ENCODE assay signal across 10 cellular contexts in genomic region chr2:112156152-112156986, GRCh38. TPM values are rescaled to one million over a fixed set of nuclear protein-coding genes. Genes with fewer than 3 reads are reported as not detected.
DNase-seq lines count a peak whose midpoint lies in the region; ATAC-seq and TF ChIP-seq lines count a peak whose summit lies in the region.
"Had no signal": no experiment of that assay in that cellular context is flagged by ENCODE, and none has a peak within 500 bp of the region (broad histone marks: within the 10 kb centered on the region; RNA-seq: fewer than 3 reads in every experiment).

No MANE protein-coding gene starts in this region.

- intact Hi-C loops in CD4-positive, alpha-beta T cell (cut with DNase I, micrococcal nuclease) = loop anchor here in 1 of 2 experiments (5.0 kb wide), 1 partner anchor 34 kb away; no protein-coding TSS in a partner anchor
- intact Hi-C loops in MCF 10A (cut with micrococcal nuclease) = no loop called here

- H3K27me3 Mint-ChIP-seq in CD4-positive, alpha-beta T cell = no peaks in the 10 kb centered on the region
- H3K27me3 Mint-ChIP-seq in MCF 10A (ENCODE audit: insufficient read depth, unreplicated experiment) = no peaks in the 10 kb centered on the region

- H3K27ac ChIP-seq in CD4-positive, alpha-beta T cell (ENCODE audit: low read depth, low read length) = peak overlapping the region; percentile 46
- H3K27ac ChIP-seq in osteoblast (ENCODE audit: low read depth, low read length) = peak overlapping the region; percentile 86

- H4K20me1 ChIP-seq in osteoblast (ENCODE audit: insufficient read depth, low read length) = no peaks in the 10 kb centered on the region

- peaks cover 3% of the 10 kb centered on the region for H3K79me2 ChIP-seq in osteoblast (ENCODE audit: insufficient read depth, low read length)

- peak in 6 of 10 experiments; percentile 11 to 54 (median 32) for DNase-seq in CD4-positive, alpha-beta T cell
- DNase-seq in SW480 (ENCODE audit: low spot score) (peak; percentile 66), MCF 10A (ENCODE audit: unreplicated experiment) (peak; percentile 42), osteoblast (ENCODE audit: insufficient read length, low spot score, missing footprints) (peak; percentile 99), pons (ENCODE audit: low spot score) (no peak), HEK293T (ENCODE audit: extremely low spot score) (no peak), RKO (ENCODE audit: low spot score) (no peak), SHP77 treated with DMSO at 0.1 percent for 48 hours (lab: John Stamatoyannopoulos, UW) (no peak)
- DNase-seq: DMS79 treated with DMSO at 0.1 percent for 48 hours, H9 had no signal

- H3K36me3 Mint-ChIP-seq in CD4-positive, alpha-beta T cell (ENCODE audit: low read depth) = no peaks in the 10 kb centered on the region
- peaks cover 6% of the 10 kb centered on the region for H3K36me3 Mint-ChIP-seq in MCF 10A (ENCODE audit: insufficient read depth, unreplicated experiment)

- H2AFZ ChIP-seq in osteoblast (ENCODE audit: low read length) = no peak overlapping the region

- H3K36me3 ChIP-seq in osteoblast (ENCODE audit: insufficient read depth, low read length) = no peaks in the 10 kb centered on the region

- no peaks in the 10 kb centered on the region for H3K9me3 Mint-ChIP-seq in CD4-positive, alpha-beta T cell
- H3K9me3 Mint-ChIP-seq in MCF 10A (ENCODE audit: unreplicated experiment) = no peaks in the 10 kb centered on the region
- H3K9me3 Mint-ChIP-seq: H9 had no signal

- H3K9me3 ChIP-seq in CD4-positive, alpha-beta T cell (ENCODE audit: control insufficient read depth, low read length) = no peaks in the 10 kb centered on the region
- no peaks in the 10 kb centered on the region for H3K9me3 ChIP-seq in osteoblast (ENCODE audit: low read depth, low read length)

- POLR2A ChIA-PET in CD4-positive, alpha-beta T cell (lab: Charles Lee) = interaction anchor here (1.0 to 2.8 kb wide), 6 partner anchors 26 to 98 kb away, joined by 3 to 30 read pairs (median 5); partner anchors contain the start of gene ZC3H8
- POLR2A ChIA-PET in MCF 10A (lab: Yijun Ruan, JAX) (no interaction called here), HEK293T (lab: Yijun Ruan, JAX) (no interaction called here)

- CTCF ChIA-PET in CD4-positive, alpha-beta T cell (lab: Charles Lee) = interaction anchor here (0.7 to 1.2 kb wide), 3 partner anchors 25 to 35 kb away, joined by 3 to 5 read pairs (median 3); no protein-coding TSS in a partner anchor
- CTCF ChIA-PET in MCF 10A (lab: Yijun Ruan, JAX) (no interaction called here), HEK293T (lab: Yijun Ruan, JAX) (no interaction called here)

- ATAC-seq in CD4-positive, alpha-beta T cell (ENCODE audit: poor library complexity) = no peak

- H3K4me1 Mint-ChIP-seq in CD4-positive, alpha-beta T cell (ENCODE audit: low read depth) = peaks cover 31% of the 10 kb centered on the region
- H3K4me1 Mint-ChIP-seq in MCF 10A (ENCODE audit: insufficient read depth, unreplicated experiment) = no peaks in the 10 kb centered on the region

- H3K4me2 ChIP-seq in osteoblast (ENCODE audit: insufficient read depth, low read length) = peak overlapping the region; percentile 1

- peak overlapping the region; percentile 89 for H3K27ac Mint-ChIP-seq in CD4-positive, alpha-beta T cell
- H3K27ac Mint-ChIP-seq in MCF 10A (ENCODE audit: low read depth, unreplicated experiment) = no peak overlapping the region

- no peaks in the 10 kb centered on the region for H3K27me3 ChIP-seq in CD4-positive, alpha-beta T cell (ENCODE audit: control insufficient read depth, insufficient read depth, low read length)
- no peaks in the 10 kb centered on the region for H3K27me3 ChIP-seq in osteoblast (ENCODE audit: insufficient read depth, low read length)

- no peak for TF ChIP-seq CTCF in CD4-positive, alpha-beta T cell (IDR thresholded peaks at IDR 0.05)
- TF ChIP-seq CTCF in MCF 10A (IDR thresholded peaks at IDR 0.05; ENCODE audit: unreplicated experiment) = no peak
- no peak for TF ChIP-seq CTCF in osteoblast (IDR thresholded peaks at IDR 0.05; ENCODE audit: extremely low read depth, low read depth, low read length)

- H3K4me3 Mint-ChIP-seq in CD4-positive, alpha-beta T cell = peak overlapping the region; percentile 83
- no peak overlapping the region for H3K4me3 Mint-ChIP-seq in MCF 10A (ENCODE audit: unreplicated experiment)
- H3K4me3 Mint-ChIP-seq: H9 had no signal

- BruUV-seq in MCF 10A (replicated peaks; lab: Mats Ljungman, UMichigan) = no TSS peak

- H3K4me3 ChIP-seq in osteoblast (ENCODE audit: insufficient read depth, low read length) = no peak overlapping the region

- H3K4me1 ChIP-seq in osteoblast (ENCODE audit: insufficient read depth, low read length) = peaks cover 42% of the 10 kb centered on the region

TF ChIP-seq in HEK293T, 16 proteins besides CTCF, POLR2A, EP300 and RAD21:
- TF ChIP-seq LEF1 (IDR thresholded peaks at IDR 0.05; ENCODE audit: borderline replicate concordance) (no peak), NFRKB (IDR thresholded peaks at IDR 0.05) (no peak), SUZ12 (IDR thresholded peaks at IDR 0.05) (no peak), L3MBTL2 (conservative IDR thresholded peaks at IDR 0.05) (no peak), SP1 (IDR thresholded peaks at IDR 0.05) (no peak), ZNF384 (IDR thresholded peaks at IDR 0.05) (no peak), TARDBP (IDR thresholded peaks at IDR 0.05) (no peak), FOXA1 (IDR thresholded peaks at IDR 0.05) (no peak), FOXK2 (IDR thresholded peaks at IDR 0.05) (no peak), HDGF (IDR thresholded peaks at IDR 0.05; ENCODE audit: borderline replicate concordance) (no peak), CTBP1 (IDR thresholded peaks at IDR 0.05; ENCODE audit: borderline replicate concordance) (no peak), ARNT (IDR thresholded peaks at IDR 0.05) (no peak)

RNA-seq across cellular contexts. Expression of gene FBLN7, which starts 18.2 kb away (rescaled TPM):
- 10 to 100 TPM; 27.0 to 27.2 TPM for total RNA-seq in CD4-positive, alpha-beta T cell
- total RNA-seq in MCF 10A (2022) = 0.07 and 0.14 TPM in 2 replicates
- total RNA-seq in osteoblast = 5.3 and 5.8 TPM in 2 replicates

Comparison
In these comparisons a context has a peak if more than half of its experiments do, and no peak if none do; other contexts are left out.
1. DNase-seq: peak in CD4-positive, alpha-beta T cell (6 of 10), SW480 (single experiment), MCF 10A (single experiment) and osteoblast (single experiment); none in pons (single experiment), HEK293T (single experiment), RKO (single experiment) and SHP77 treated with DMSO at 0.1 percent for 48 hours (single experiment).